Comparison of ENCODE assay signal across 11 cellular contexts in genomic region chr1:147079400-147080012, GRCh38.
DNase-seq lines count a peak whose midpoint lies in the region; ATAC-seq and TF ChIP-seq lines count a peak whose summit lies in the region.
"Had no signal": no experiment of that assay in that cellular context is flagged by ENCODE, and none has a peak within 500 bp of the region (broad histone marks: within the 10 kb centered on the region; RNA-seq: fewer than 3 reads in every experiment).

No MANE protein-coding gene starts in this region.

- no peak overlapping the region for H3K56ac ChIP-seq in H9 (ENCODE audit: insufficient read length, low read depth, low read length)

- no peak overlapping the region for H3K4ac ChIP-seq in H9 (ENCODE audit: low read depth, low read length)

- H3K23me2 ChIP-seq in H9 (ENCODE audit: insufficient read length, low read depth, low read length, poor library complexity, severe bottlenecking): peaks cover 23% of the 10 kb centered on the region

- H3K4me3 ChIP-seq in CD4-positive, alpha-beta memory T cell (ENCODE audit: low read length in 2 of 2): peak overlapping the region in 1 of 2 donors; percentile 25
- no peak overlapping the region for H3K4me3 ChIP-seq in SJCRH30

- no peak overlapping the region for H2BK5ac ChIP-seq in H9 (ENCODE audit: insufficient read length, low read length)

- peaks cover 29% of the 10 kb centered on the region for H3K27me3 ChIP-seq in CD4-positive, alpha-beta memory T cell (ENCODE audit: insufficient read depth, low read length)
- peaks cover 69% of the 10 kb centered on the region for H3K27me3 ChIP-seq in H9 (ENCODE audit: insufficient read depth, low read length)
- H3K27me3 ChIP-seq in SJCRH30: no peaks in the 10 kb centered on the region

- DNase-seq in CD4-positive, alpha-beta memory T cell: peak in 4 of 5 donors; percentile 25 to 42 (median 27)
- DNase-seq in H9 (no peak), HuH-7.5 (ENCODE audit: low spot score) (no peak), SJCRH30 (no peak)
- DNase-seq in central memory CD4-positive, alpha-beta T cell: peak; percentile 13
- DNase-seq: amygdala, left colon, NCI-H2081 had no signal

- no CpG with 5 or more reads among the region's 45 CpGs for WGBS in H9 (ENCODE audit: extremely low coverage, insufficient read length, low lambda C conversion rate)

- no peak for ATAC-seq in GM21717 (IDR thresholded peaks at IDR 0.05; ENCODE audit: unreplicated experiment)
- ATAC-seq: left colon, sciatic nerve had no signal

- H3K23ac ChIP-seq in H9 (ENCODE audit: insufficient read length, low read depth, low read length): no peak overlapping the region

- CTCF ChIA-PET in CD4-positive, alpha-beta memory T cell (lab: Charles Lee; ENCODE audit: partially characterized antibody): interaction anchor here (1.0 to 1.1 kb wide), 2 partner anchors 30 to 37 kb away, joined by 3 read pairs; no protein-coding TSS in a partner anchor

- no peak overlapping the region for H2BK12ac ChIP-seq in H9 (ENCODE audit: insufficient read length, low read depth, low read length)

- H3K4me1 ChIP-seq in CD4-positive, alpha-beta memory T cell (ENCODE audit: insufficient read depth, low read length): peaks cover 37% of the 10 kb centered on the region
- H3K4me1 ChIP-seq in H9 (ENCODE audit: insufficient read depth, low read length): no peaks in the 10 kb centered on the region
- H3K4me1 ChIP-seq in SJCRH30: no peaks in the 10 kb centered on the region

- H3K9ac ChIP-seq in H9 (ENCODE audit: extremely low read depth, insufficient read length, low read length): no peak overlapping the region

- POLR2A ChIA-PET in CD4-positive, alpha-beta memory T cell (lab: Charles Lee; ENCODE audit: partially characterized antibody): interaction anchor here (1.4 to 3.0 kb wide), 3 partner anchors 33 to 43 kb away, joined by 5 to 25 read pairs (median 6); no protein-coding TSS in a partner anchor

- H4K91ac ChIP-seq in H9 (ENCODE audit: insufficient read length, low read depth, low read length): no peak overlapping the region

- peaks cover 4% of the 10 kb centered on the region for H4K20me1 ChIP-seq in H9 (ENCODE audit: control insufficient read depth, insufficient read depth, insufficient read length)

- H3K9me3 Mint-ChIP-seq in CD4-positive, alpha-beta memory T cell: peaks cover 0 to 14% (median 4%) of the 10 kb centered on the region in 8 donors
- H3K9me3 Mint-ChIP-seq in H9 (peaks cover 0 to 6% of the 10 kb centered on the region in 2 experiments; a peak in 1 of 5 replicates), nephron (peaks cover 20% of the 10 kb centered on the region)

- peaks cover 0 to 3% of the 10 kb centered on the region in 2 donors for H3K36me3 Mint-ChIP-seq in CD4-positive, alpha-beta memory T cell
- peaks cover 0 to 2% (median 0%) of the 10 kb centered on the region in 3 experiments; a peak in 1 of 7 replicates for H3K36me3 Mint-ChIP-seq in H9 (ENCODE audit: insufficient read depth in 1 of 3, low read depth in 3 of 3)
- H3K36me3 Mint-ChIP-seq in nephron (ENCODE audit: low read depth): peaks cover 8% of the 10 kb centered on the region

- H4K8ac ChIP-seq in H9 (replicated peaks; ENCODE audit: insufficient read length, low read depth, low read length): no peak overlapping the region

- no peaks in the 10 kb centered on the region for H3K36me3 ChIP-seq in CD4-positive, alpha-beta memory T cell (ENCODE audit: insufficient read depth, low read length)
- no peaks in the 10 kb centered on the region for H3K36me3 ChIP-seq in SJCRH30

- H3K4me1 Mint-ChIP-seq in CD4-positive, alpha-beta memory T cell: peaks cover 15 to 45% (median 34%) of the 10 kb centered on the region in 4 donors
- H3K4me1 Mint-ChIP-seq in H9: peaks cover 22 to 30% of the 10 kb centered on the region in 2 experiments
- peaks cover 26% of the 10 kb centered on the region for H3K4me1 Mint-ChIP-seq in nephron

- H4K5ac ChIP-seq in H9 (ENCODE audit: insufficient read length, low read depth, low read length): no peak overlapping the region

- no peak overlapping the region for H2BK120ac ChIP-seq in H9 (ENCODE audit: low read depth, low read length, poor library complexity, severe bottlenecking)

- peak overlapping the region in 2 of 7 donors; percentile 78 to 80 for H3K27ac Mint-ChIP-seq in CD4-positive, alpha-beta memory T cell
- H3K27ac Mint-ChIP-seq in H9 (no peak overlapping the region), nephron (no peak overlapping the region)

- H3K79me1 ChIP-seq in H9 (ENCODE audit: insufficient read depth, low read depth, low read length, poor library complexity, severe bottlenecking): no peaks in the 10 kb centered on the region

- no peak overlapping the region for H3K27ac ChIP-seq in CD4-positive, alpha-beta memory T cell (ENCODE audit: low read depth, low read length)
- H3K27ac ChIP-seq in H9 (ENCODE audit: insufficient read length, low read depth, low read length): no peak overlapping the region
- H3K27ac ChIP-seq in SJCRH30: no peak overlapping the region

- no peak overlapping the region for H2AFZ ChIP-seq in H9 (ENCODE audit: low read length)

- H3K79me2 ChIP-seq in H9 (ENCODE audit: insufficient read depth, low read length): no peaks in the 10 kb centered on the region

- peak overlapping the region; percentile 68 to 89 (median 78) for H3K4me3 Mint-ChIP-seq in CD4-positive, alpha-beta memory T cell
- peak overlapping the region; percentile 55 to 77 for H3K4me3 Mint-ChIP-seq in H9
- H3K4me3 Mint-ChIP-seq in nephron: peak overlapping the region; percentile 73 to 79 (median 77)

- H3K18ac ChIP-seq in H9 (ENCODE audit: insufficient read length, low read depth, low read length): no peak overlapping the region

- H3K4me2 ChIP-seq in H9 (ENCODE audit: insufficient read depth, insufficient read length, low read length): peak overlapping the region; percentile 63

- H2BK20ac ChIP-seq in H9 (ENCODE audit: low read depth, low read length, poor library complexity, severe bottlenecking): no peak overlapping the region

- intact Hi-C loops in CD4-positive, alpha-beta memory T cell (cut with micrococcal nuclease): loop anchor here (5.0 kb wide), 1 partner anchor 37 kb away; no protein-coding TSS in a partner anchor

- H2AK5ac ChIP-seq in H9 (ENCODE audit: insufficient read length, low read length): no peak overlapping the region

- H3K14ac ChIP-seq in H9 (ENCODE audit: insufficient read depth, low read length): no peak overlapping the region; the same call in 1 of the 2 replicates

- H3T11ph ChIP-seq in H9 (ENCODE audit: low read length): no peak overlapping the region

- no peak for TF ChIP-seq CTCF in H9 (conservative IDR thresholded peaks at IDR 0.05)
- no peak for TF ChIP-seq CTCF in nephron (IDR thresholded peaks at IDR 0.05; ENCODE audit: unreplicated experiment in 3 of 3)

- no peaks in the 10 kb centered on the region for H3K9me3 ChIP-seq in CD4-positive, alpha-beta memory T cell (ENCODE audit: control insufficient read depth in 1 of 2, low read length in 2 of 2)
- no peaks in the 10 kb centered on the region for H3K9me3 ChIP-seq in H9 (ENCODE audit: control insufficient read depth, low read depth, low read length)
- no peaks in the 10 kb centered on the region for H3K9me3 ChIP-seq in SJCRH30 (replicated peaks)

- H2BK15ac ChIP-seq in H9 (ENCODE audit: low read depth, low read length): no peak overlapping the region

- H3K27me3 Mint-ChIP-seq in CD4-positive, alpha-beta memory T cell: peaks cover 53 to 54% of the 10 kb centered on the region in 2 donors
- H3K27me3 Mint-ChIP-seq in H9 (ENCODE audit: low read depth) (peaks cover 98% of the 10 kb centered on the region), nephron (ENCODE audit: low read depth) (peaks cover 100% of the 10 kb centered on the region)

Comparison
In these comparisons a context has a peak if more than half of its experiments do, and no peak if none do; other contexts are left out.
1. DNase-seq: peak in CD4-positive, alpha-beta memory T cell (4 of 5) and central memory CD4-positive, alpha-beta T cell (single experiment); none in H9 (single experiment), HuH-7.5 (single experiment) and SJCRH30 (0 of 2).
2. Peak in every context shown above with its lines, with median percentiles within 50 percentile points of each other: H3K4me3 Mint-ChIP-seq.